Comparison of ENCODE assay signal across 27 cellular contexts in the genomic region with DNA sequence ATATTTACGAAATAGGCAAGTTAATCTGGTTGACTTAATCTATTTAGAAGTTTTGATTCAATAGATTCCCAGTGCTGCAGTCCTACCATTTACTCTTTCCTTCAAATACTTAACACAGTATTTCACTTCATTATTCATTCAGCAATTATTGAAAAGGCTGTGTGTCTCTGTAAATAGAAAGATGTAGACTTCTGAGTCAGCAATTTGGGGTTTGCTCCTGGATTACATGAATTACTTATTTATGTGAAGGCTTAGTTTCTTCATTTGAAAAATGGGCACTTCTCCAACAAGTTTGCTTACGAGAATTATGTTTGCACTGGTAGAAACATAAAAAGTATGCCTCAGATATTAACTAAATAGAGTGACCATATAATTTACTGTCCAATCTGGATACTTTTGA.
"Had no signal": no experiment of that assay in that cellular context is flagged by ENCODE, and none has a peak within 500 bp of the region (broad histone marks: within the 10 kb centered on the region; RNA-seq: fewer than 3 reads in every experiment).

No MANE protein-coding gene starts in this region.

- H3K4me2 ChIP-seq: neural progenitor cell had no signal

- H3K79me2 ChIP-seq: parathyroid adenoma had no signal

- H3K36me3 ChIP-seq: left ventricle myocardium inferior, neural progenitor cell, neutrophil, right atrium auricular region, stomach, thyroid gland, transverse colon, upper lobe of left lung had no signal

- H3K27me3 ChIP-seq: neural progenitor cell, neutrophil, right atrium auricular region, stomach, testis, thyroid gland, transverse colon, upper lobe of left lung had no signal

- H2AFZ ChIP-seq: neural progenitor cell, parathyroid adenoma had no signal

- DNase-seq: hypothalamus; immature natural killer cell; islet precursor cell; left ventricle myocardium inferior; mesendoderm; naive B cell; natural killer cell; nephron progenitor cell; occipital lobe; psoas muscle; stimulated activated CD4-positive, alpha-beta T cell treated with anti-CD3 and anti-CD28 coated beads, Interleukin-12 subunit alpha, Interleukin-12 subunit beta, amount 100 ng/mL, for 4 hours; stimulated activated CD4-positive, alpha-beta T cell treated with anti-CD3 and anti-CD28 coated beads, Interleukin-15, amount 100 ng/mL, for 24 hours; stimulated activated CD4-positive, alpha-beta T cell treated with anti-CD3 and anti-CD28 coated beads, Interleukin-2, amount 100 ng/mL, for 24 hours; stimulated activated CD4-positive, alpha-beta T cell treated with anti-CD3 and anti-CD28 coated beads, Interleukin-4, amount 100 ng/mL, for 1 hour; stimulated activated naive B cell treated with anti-CD40 and anti-IgM and Interleukin-4, amounts not matched to agents 10 μg/mL and 1 μg/mL and 100 μg/mL, for 72 hours; stimulated activated naive CD8-positive, alpha-beta T cell treated with anti-CD3 and anti-CD28 coated beads, Interleukin-15, Interleukin-2, amounts not matched to agents 100 U/mL and 50 U/mL, for 24 hours; stomach; testis; thyroid gland; transverse colon; upper lobe of left lung had no signal

- H3K4me3 ChIP-seq: left ventricle myocardium inferior, lung, neural progenitor cell, psoas muscle, right atrium auricular region, skin epidermis, stomach, testis, thyroid gland, transverse colon, upper lobe of left lung had no signal

- H3K9me3 ChIP-seq: neutrophil, right atrium auricular region, stomach, testis, thyroid gland, transverse colon, upper lobe of left lung had no signal

- H3K27ac ChIP-seq: left ventricle myocardium inferior, neural progenitor cell, neutrophil, parathyroid adenoma, psoas muscle, right atrium auricular region, skin epidermis, stomach, testis, thyroid gland, transverse colon, upper lobe of left lung had no signal

- H3K9ac ChIP-seq: neural progenitor cell, parathyroid adenoma had no signal
